Comparison of ENCODE assay signal across 2 cellular contexts in the genomic region with DNA sequence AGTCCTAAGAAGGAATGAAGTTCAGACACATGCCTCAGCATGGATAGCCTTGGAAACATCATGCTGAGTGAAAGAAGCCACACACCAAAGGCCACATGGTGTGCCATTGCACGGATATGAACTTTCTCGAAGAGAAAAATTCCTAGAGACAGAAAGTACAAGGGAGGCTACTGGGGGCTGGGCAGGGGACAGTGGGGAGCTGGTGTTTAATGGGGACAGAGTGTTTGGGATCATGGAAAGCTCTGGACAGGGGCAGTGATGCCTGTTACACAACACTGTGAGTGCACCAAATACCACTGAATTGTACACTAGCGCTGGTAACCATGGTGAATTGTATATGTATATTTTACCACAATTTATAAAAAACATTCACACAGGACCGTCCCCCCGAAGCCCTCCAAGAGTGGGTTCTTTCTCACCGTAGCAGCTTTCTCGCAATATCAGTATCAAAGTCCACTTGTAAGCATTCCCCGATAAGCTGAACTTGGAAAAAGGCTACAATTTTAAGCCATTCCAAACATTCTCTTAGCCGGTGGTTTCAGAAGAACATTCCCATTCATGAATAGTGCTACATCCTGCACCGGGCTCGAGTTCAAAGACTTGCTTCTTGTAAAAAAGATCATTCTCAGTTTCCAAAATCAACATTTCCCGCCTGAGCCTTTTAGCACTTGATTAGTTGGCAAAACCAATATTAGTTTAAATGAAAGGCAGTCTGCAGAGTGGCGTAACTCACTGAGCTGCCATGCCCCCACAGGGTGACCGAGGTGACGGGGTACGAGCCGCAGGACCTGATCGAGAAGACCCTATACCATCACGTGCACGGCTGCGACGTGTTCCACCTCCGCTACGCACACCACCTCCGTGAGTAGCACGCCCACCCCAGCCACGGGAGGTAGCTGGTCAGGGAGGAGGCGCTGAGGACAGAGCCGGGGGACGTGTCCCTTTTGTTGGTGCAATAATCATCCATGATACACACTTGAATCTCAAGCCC.
A peak's percentile ranks its signal among the peaks of the same experiment; 100 is the strongest.
TF ChIP-seq lines count a peak whose summit lies in the region.

No MANE protein-coding gene starts in this region.

TF ChIP-seq in K562, 482 proteins besides CTCF, POLR2A, EP300 and RAD21:
- TF ChIP-seq SMARCA4 (IDR thresholded peaks at IDR 0.05) (no peak), TCFL5 (CRISPR knock-in tag; conservative IDR thresholded peaks at IDR 0.05) (no peak), RHOXF2B (CRISPR knock-in tag; conservative IDR thresholded peaks at IDR 0.05) (no peak), ZNF184 (CRISPR knock-in tag; IDR thresholded peaks at IDR 0.05) (no peak), GATAD2A (IDR thresholded peaks at IDR 0.05) (no peak), ZNF165 (CRISPR knock-in tag; IDR thresholded peaks at IDR 0.05; ENCODE audit: borderline replicate concordance) (no peak), RNF2 (IDR thresholded peaks at IDR 0.05) (0 out of 2 replicates have a peak, but pooled peaks have one; percentile 12), ZC3H11A (IDR thresholded peaks at IDR 0.05; ENCODE audit: low read depth, low read length) (no peak), ZNF384 (IDR thresholded peaks at IDR 0.05; ENCODE audit: low read depth, low read length) (no peak)
TF ChIP-seq in K562: peak in this region for 1.

TF ChIP-seq in HepG2, 621 proteins besides CTCF, POLR2A, EP300 and RAD21 (continues in another document):
- TF ChIP-seq POGZ (CRISPR knock-in tag; IDR thresholded peaks at IDR 0.05): no peak
- 0 out of 2 replicates have a peak, but pooled peaks have one; percentile 24 for TF ChIP-seq EHMT2 (IDR thresholded peaks at IDR 0.05; ENCODE audit: borderline replicate concordance, low read depth, low read length)
- TF ChIP-seq, protein P1, sequence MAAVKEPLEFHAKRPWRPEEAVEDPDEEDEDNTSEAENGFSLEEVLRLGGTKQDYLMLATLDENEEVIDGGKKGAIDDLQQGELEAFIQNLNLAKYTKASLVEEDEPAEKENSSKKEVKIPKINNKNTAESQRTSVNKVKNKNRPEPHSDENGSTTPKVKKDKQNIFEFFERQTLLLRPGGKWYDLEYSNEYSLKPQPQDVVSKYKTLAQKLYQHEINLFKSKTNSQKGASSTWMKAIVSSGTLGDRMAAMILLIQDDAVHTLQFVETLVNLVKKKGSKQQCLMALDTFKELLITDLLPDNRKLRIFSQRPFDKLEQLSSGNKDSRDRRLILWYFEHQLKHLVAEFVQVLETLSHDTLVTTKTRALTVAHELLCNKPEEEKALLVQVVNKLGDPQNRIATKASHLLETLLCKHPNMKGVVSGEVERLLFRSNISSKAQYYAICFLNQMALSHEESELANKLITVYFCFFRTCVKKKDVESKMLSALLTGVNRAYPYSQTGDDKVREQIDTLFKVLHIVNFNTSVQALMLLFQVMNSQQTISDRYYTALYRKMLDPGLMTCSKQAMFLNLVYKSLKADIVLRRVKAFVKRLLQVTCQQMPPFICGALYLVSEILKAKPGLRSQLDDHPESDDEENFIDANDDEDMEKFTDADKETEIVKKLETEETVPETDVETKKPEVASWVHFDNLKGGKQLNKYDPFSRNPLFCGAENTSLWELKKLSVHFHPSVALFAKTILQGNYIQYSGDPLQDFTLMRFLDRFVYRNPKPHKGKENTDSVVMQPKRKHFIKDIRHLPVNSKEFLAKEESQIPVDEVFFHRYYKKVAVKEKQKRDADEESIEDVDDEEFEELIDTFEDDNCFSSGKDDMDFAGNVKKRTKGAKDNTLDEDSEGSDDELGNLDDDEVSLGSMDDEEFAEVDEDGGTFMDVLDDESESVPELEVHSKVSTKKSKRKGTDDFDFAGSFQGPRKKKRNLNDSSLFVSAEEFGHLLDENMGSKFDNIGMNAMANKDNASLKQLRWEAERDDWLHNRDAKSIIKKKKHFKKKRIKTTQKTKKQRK (IDR thresholded peaks at IDR 0.05; ENCODE audit: low read length): no peak
- peak; percentile 87 for TF ChIP-seq MTA1 (CRISPR knock-in tag; IDR thresholded peaks at IDR 0.05; ENCODE audit: borderline replicate concordance)
- TF ChIP-seq, protein P2, sequence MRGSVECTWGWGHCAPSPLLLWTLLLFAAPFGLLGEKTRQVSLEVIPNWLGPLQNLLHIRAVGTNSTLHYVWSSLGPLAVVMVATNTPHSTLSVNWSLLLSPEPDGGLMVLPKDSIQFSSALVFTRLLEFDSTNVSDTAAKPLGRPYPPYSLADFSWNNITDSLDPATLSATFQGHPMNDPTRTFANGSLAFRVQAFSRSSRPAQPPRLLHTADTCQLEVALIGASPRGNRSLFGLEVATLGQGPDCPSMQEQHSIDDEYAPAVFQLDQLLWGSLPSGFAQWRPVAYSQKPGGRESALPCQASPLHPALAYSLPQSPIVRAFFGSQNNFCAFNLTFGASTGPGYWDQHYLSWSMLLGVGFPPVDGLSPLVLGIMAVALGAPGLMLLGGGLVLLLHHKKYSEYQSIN (CRISPR knock-in tag; IDR thresholded peaks at IDR 0.05; ENCODE audit: borderline replicate concordance): no peak
- no peak for TF ChIP-seq ZNF367 (CRISPR knock-in tag; IDR thresholded peaks at IDR 0.05; ENCODE audit: borderline replicate concordance)
- peak; percentile 74 for TF ChIP-seq SALL1 (CRISPR knock-in tag; IDR thresholded peaks at IDR 0.05)
- TF ChIP-seq ATF7-NPFF (CRISPR knock-in tag; IDR thresholded peaks at IDR 0.05; ENCODE audit: low read depth): no peak
- peak; percentile 85 for TF ChIP-seq PHF21A (CRISPR knock-in tag; IDR thresholded peaks at IDR 0.05)
- no peak for TF ChIP-seq ATF7 (IDR thresholded peaks at IDR 0.05)
- 0 out of 2 replicates have a peak, but pooled peaks have one; percentile 55 for TF ChIP-seq ATF7 (CRISPR knock-in tag; IDR thresholded peaks at IDR 0.05)
- no peak for TF ChIP-seq CBFB (CRISPR knock-in tag; IDR thresholded peaks at IDR 0.05)
- TF ChIP-seq, protein P3, sequence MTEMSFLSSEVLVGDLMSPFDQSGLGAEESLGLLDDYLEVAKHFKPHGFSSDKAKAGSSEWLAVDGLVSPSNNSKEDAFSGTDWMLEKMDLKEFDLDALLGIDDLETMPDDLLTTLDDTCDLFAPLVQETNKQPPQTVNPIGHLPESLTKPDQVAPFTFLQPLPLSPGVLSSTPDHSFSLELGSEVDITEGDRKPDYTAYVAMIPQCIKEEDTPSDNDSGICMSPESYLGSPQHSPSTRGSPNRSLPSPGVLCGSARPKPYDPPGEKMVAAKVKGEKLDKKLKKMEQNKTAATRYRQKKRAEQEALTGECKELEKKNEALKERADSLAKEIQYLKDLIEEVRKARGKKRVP (CRISPR knock-in tag; IDR thresholded peaks at IDR 0.05): no peak
- TF ChIP-seq HOXD1 (CRISPR knock-in tag; IDR thresholded peaks at IDR 0.05): no peak
- TF ChIP-seq ZNF264 (CRISPR knock-in tag; IDR thresholded peaks at IDR 0.05): 0 out of 2 replicates have a peak, but pooled peaks have one; percentile 34
- peak; percentile 43; the same call in 1 of the 2 replicates for TF ChIP-seq ZSCAN29 (CRISPR knock-in tag; conservative IDR thresholded peaks at IDR 0.05)
- no peak for TF ChIP-seq RBM39 (IDR thresholded peaks at IDR 0.05; ENCODE audit: low read depth, low read length, poor library complexity, severe bottlenecking)
- TF ChIP-seq ZNF224 (CRISPR knock-in tag; IDR thresholded peaks at IDR 0.05): no peak
- TF ChIP-seq HNF4G (IDR thresholded peaks at IDR 0.05; ENCODE audit: borderline replicate concordance, low read depth, low read length): peak; percentile 62; the same call in 1 of the 2 replicates
- no peak for TF ChIP-seq HNF4G (CRISPR knock-in tag; IDR thresholded peaks at IDR 0.05; ENCODE audit: borderline replicate concordance, low read depth)
- TF ChIP-seq ZKSCAN8 (CRISPR knock-in tag; IDR thresholded peaks at IDR 0.05; ENCODE audit: borderline replicate concordance): no peak
- TF ChIP-seq, protein P4, sequence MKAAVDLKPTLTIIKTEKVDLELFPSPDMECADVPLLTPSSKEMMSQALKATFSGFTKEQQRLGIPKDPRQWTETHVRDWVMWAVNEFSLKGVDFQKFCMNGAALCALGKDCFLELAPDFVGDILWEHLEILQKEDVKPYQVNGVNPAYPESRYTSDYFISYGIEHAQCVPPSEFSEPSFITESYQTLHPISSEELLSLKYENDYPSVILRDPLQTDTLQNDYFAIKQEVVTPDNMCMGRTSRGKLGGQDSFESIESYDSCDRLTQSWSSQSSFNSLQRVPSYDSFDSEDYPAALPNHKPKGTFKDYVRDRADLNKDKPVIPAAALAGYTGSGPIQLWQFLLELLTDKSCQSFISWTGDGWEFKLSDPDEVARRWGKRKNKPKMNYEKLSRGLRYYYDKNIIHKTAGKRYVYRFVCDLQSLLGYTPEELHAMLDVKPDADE (CRISPR knock-in tag; IDR thresholded peaks at IDR 0.05): no peak
- TF ChIP-seq, protein P5, sequence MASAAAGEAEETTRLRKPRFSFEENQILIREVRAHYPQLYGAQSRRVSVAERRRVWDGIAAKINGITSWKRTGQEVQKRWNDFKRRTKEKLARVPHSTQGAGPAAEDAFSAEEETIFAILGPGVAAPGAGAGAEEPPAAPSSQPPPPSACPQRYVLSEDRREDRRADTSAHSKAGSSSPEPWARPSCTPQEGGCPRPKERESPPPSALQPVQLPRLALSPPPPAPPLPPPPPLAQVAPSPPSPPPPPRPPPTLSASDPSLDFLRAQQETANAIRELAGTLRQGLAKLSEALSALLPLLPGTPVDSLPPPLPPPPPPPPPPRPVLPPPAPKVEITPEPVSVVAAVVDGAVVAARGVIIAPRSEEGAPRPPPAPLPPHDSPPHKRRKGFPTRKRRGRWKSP (CRISPR knock-in tag; IDR thresholded peaks at IDR 0.05): no peak
- TF ChIP-seq SOX13 (IDR thresholded peaks at IDR 0.05): no peak
- 0 out of 4 replicates have a peak, but pooled peaks of 1 of the 2 experiments have one; percentile 47 for TF ChIP-seq SOX13 (CRISPR knock-in tag; conservative IDR thresholded peaks at IDR 0.05 in 1 of 2, IDR thresholded peaks at IDR 0.05 in 1 of 2)
- TF ChIP-seq ZSCAN31 (CRISPR knock-in tag; IDR thresholded peaks at IDR 0.05; ENCODE audit: low read depth): no peak
- TF ChIP-seq LCORL (IDR thresholded peaks at IDR 0.05): no peak
- peak; percentile 40; the same call in 1 of the 2 replicates for TF ChIP-seq LCORL (CRISPR knock-in tag; IDR thresholded peaks at IDR 0.05)
- TF ChIP-seq, protein P6, sequence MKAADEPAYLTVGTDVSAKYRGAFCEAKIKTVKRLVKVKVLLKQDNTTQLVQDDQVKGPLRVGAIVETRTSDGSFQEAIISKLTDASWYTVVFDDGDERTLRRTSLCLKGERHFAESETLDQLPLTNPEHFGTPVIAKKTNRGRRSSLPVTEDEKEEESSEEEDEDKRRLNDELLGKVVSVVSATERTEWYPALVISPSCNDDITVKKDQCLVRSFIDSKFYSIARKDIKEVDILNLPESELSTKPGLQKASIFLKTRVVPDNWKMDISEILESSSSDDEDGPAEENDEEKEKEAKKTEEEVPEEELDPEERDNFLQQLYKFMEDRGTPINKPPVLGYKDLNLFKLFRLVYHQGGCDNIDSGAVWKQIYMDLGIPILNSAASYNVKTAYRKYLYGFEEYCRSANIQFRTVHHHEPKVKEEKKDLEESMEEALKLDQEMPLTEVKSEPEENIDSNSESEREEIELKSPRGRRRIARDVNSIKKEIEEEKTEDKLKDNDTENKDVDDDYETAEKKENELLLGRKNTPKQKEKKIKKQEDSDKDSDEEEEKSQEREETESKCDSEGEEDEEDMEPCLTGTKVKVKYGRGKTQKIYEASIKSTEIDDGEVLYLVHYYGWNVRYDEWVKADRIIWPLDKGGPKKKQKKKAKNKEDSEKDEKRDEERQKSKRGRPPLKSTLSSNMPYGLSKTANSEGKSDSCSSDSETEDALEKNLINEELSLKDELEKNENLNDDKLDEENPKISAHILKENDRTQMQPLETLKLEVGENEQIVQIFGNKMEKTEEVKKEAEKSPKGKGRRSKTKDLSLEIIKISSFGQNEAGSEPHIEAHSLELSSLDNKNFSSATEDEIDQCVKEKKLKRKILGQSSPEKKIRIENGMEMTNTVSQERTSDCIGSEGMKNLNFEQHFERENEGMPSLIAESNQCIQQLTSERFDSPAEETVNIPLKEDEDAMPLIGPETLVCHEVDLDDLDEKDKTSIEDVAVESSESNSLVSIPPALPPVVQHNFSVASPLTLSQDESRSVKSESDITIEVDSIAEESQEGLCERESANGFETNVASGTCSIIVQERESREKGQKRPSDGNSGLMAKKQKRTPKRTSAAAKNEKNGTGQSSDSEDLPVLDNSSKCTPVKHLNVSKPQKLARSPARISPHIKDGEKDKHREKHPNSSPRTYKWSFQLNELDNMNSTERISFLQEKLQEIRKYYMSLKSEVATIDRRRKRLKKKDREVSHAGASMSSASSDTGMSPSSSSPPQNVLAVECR (CRISPR knock-in tag; IDR thresholded peaks at IDR 0.05; ENCODE audit: borderline replicate concordance): peak; percentile 28; the same call in 1 of the 2 replicates
- TF ChIP-seq, protein P7, sequence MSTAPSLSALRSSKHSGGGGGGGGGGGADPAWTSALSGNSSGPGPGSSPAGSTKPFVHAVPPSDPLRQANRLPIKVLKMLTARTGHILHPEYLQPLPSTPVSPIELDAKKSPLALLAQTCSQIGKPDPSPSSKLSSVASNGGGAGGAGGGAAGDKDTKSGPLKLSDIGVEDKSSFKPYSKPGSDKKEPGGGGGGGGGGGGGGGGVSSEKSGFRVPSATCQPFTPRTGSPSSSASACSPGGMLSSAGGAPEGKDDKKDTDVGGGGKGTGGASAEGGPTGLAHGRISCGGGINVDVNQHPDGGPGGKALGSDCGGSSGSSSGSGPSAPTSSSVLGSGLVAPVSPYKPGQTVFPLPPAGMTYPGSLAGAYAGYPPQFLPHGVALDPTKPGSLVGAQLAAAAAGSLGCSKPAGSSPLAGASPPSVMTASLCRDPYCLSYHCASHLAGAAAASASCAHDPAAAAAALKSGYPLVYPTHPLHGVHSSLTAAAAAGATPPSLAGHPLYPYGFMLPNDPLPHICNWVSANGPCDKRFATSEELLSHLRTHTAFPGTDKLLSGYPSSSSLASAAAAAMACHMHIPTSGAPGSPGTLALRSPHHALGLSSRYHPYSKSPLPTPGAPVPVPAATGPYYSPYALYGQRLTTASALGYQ (CRISPR knock-in tag; IDR thresholded peaks at IDR 0.05): peak; percentile 74
- TF ChIP-seq ZBTB7B (CRISPR knock-in tag; IDR thresholded peaks at IDR 0.05): peak; percentile 57; the same call in 1 of the 2 replicates
- TF ChIP-seq TBL1XR1 (IDR thresholded peaks at IDR 0.05; ENCODE audit: borderline replicate concordance, low read length, partially characterized antibody): peak; percentile 34
- peak; percentile 29; the same call in 1 of the 2 replicates for TF ChIP-seq KAT8 (CRISPR knock-in tag; IDR thresholded peaks at IDR 0.05)
- TF ChIP-seq SP4 (CRISPR knock-in tag; IDR thresholded peaks at IDR 0.05): peak; percentile 32; the same call in 1 of the 2 replicates
- TF ChIP-seq CEBPB (IDR thresholded peaks at IDR 0.05; ENCODE audit: borderline replicate concordance, low read depth, low read length): peak; percentile 33; the same call in 1 of the 2 replicates
- TF ChIP-seq, protein P8, sequence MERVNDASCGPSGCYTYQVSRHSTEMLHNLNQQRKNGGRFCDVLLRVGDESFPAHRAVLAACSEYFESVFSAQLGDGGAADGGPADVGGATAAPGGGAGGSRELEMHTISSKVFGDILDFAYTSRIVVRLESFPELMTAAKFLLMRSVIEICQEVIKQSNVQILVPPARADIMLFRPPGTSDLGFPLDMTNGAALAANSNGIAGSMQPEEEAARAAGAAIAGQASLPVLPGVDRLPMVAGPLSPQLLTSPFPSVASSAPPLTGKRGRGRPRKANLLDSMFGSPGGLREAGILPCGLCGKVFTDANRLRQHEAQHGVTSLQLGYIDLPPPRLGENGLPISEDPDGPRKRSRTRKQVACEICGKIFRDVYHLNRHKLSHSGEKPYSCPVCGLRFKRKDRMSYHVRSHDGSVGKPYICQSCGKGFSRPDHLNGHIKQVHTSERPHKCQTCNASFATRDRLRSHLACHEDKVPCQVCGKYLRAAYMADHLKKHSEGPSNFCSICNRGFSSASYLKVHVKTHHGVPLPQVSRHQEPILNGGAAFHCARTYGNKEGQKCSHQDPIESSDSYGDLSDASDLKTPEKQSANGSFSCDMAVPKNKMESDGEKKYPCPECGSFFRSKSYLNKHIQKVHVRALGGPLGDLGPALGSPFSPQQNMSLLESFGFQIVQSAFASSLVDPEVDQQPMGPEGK (CRISPR knock-in tag; IDR thresholded peaks at IDR 0.05): peak; percentile 72
- TF ChIP-seq FOXA3 (CRISPR knock-in tag; IDR thresholded peaks at IDR 0.05): 0 out of 2 replicates have a peak, but pooled peaks have one; percentile 31
- no peak for TF ChIP-seq RFX1 (IDR thresholded peaks at IDR 0.05)
- TF ChIP-seq MTF1 (CRISPR knock-in tag; IDR thresholded peaks at IDR 0.05): no peak
